20 cellular contexts compared by ENCODE assay signal in genomic region chrX:39226307-39226706, GRCh38.
DNase-seq lines count a peak whose midpoint lies in the region; FAIRE-seq and TF ChIP-seq lines count a peak whose summit lies in the region.
"Had no signal": no experiment of that assay in that cellular context is flagged by ENCODE, and none has a peak within 500 bp of the region (broad histone marks: within the 10 kb centered on the region; RNA-seq: fewer than 3 reads in every experiment).

No MANE protein-coding gene starts in this region.

- in situ Hi-C loops in mammary epithelial cell (cut with MboI; ENCODE audit: low sequenced_read_pairs in 2 of 2), result no loop called here

- POLR2A ChIA-PET in MCF 10A (lab: Yijun Ruan, JAX), result no interaction called here

- H3K27me3 ChIP-seq in mammary epithelial cell (ENCODE audit: insufficient read depth, low read length) (no peaks in the 10 kb centered on the region), bronchial epithelial cell (ENCODE audit: control insufficient read depth, insufficient read depth, low read length) (no peaks in the 10 kb centered on the region), uterus (no peaks in the 10 kb centered on the region)
- no peaks in the 10 kb centered on the region for H3K27me3 ChIP-seq in effector memory CD4-positive, alpha-beta T cell (replicated peaks; ENCODE audit: control insufficient read depth, insufficient read depth, low read length, poor library complexity, severe bottlenecking)
- H3K27me3 ChIP-seq: MG63 had no signal

- H3K4me2 ChIP-seq in mammary epithelial cell (ENCODE audit: insufficient read depth, low read depth, low read length), result no peak overlapping the region

- TF ChIP-seq POLR2A in uterus (IDR thresholded peaks at IDR 0.05), result no peak

- no peak overlapping the region for H3K27ac Mint-ChIP-seq in MCF 10A (ENCODE audit: low read depth, unreplicated experiment)
- peak overlapping the region; percentile 91 to 96 (median 95) for H3K27ac Mint-ChIP-seq in nephron
- H3K27ac Mint-ChIP-seq: CD8-positive, alpha-beta T cell had no signal

- no peak overlapping the region for H2AFZ ChIP-seq in mammary epithelial cell (ENCODE audit: low read depth, low read length)

- H3K4me3 Mint-ChIP-seq in MCF 10A (ENCODE audit: unreplicated experiment), result no peak overlapping the region
- no peak overlapping the region for H3K4me3 Mint-ChIP-seq in nephron
- H3K4me3 Mint-ChIP-seq: CD8-positive, alpha-beta T cell had no signal

- H3K27ac ChIP-seq in mammary epithelial cell (ENCODE audit: insufficient read depth, low read depth, low read length) (no peak overlapping the region), uterus (peak overlapping the region; percentile 26 to 53)
- no peak overlapping the region for H3K27ac ChIP-seq in effector memory CD4-positive, alpha-beta T cell (ENCODE audit: insufficient read depth, low read length, poor library complexity, severe bottlenecking)
- H3K27ac ChIP-seq: SK-N-MC had no signal

- intact Hi-C loops in MCF 10A (cut with micrococcal nuclease) (no loop called here), mammary epithelial cell (cut with micrococcal nuclease) (no loop called here), uterus (cut with DNase I; ENCODE audit: low total_unique reads) (no loop called here)

- DNase-seq in MCF 10A (ENCODE audit: unreplicated experiment), result peak; percentile 21
- DNase-seq in mammary epithelial cell, result no peak
- no peak for DNase-seq in bronchial epithelial cell (ENCODE audit: low read depth)
- DNase-seq in uterus, result peak; percentile 27
- DNase-seq in effector memory CD4-positive, alpha-beta T cell, result no peak
- DNase-seq in activated effector memory CD4-positive, alpha-beta T cell treated with Interleukin-2 at 50 U/mL for 16 hours, result no peak
- DNase-seq in stimulated activated CD4-positive, alpha-beta T cell treated with anti-CD3 and anti-CD28 coated beads, Interleukin-1b, Interleukin-23, amount 100 ng/mL, for 48 hours, result no peak
- DNase-seq: AML-193; C1 segment of cervical spinal cord; CD8-positive, alpha-beta T cell; IMR-90; MG63; NCI-H1048; NCI-H1436 treated with DMSO at 0.1 percent for 48 hours; NCI-H2029; SHP77 had no signal

- dilution Hi-C loops in mammary epithelial cell (cut with HindIII; ENCODE audit: low sequenced_read_pairs), result no loop called here

- H3K27me3 Mint-ChIP-seq in MCF 10A (ENCODE audit: insufficient read depth, unreplicated experiment) (peaks cover 70% of the 10 kb centered on the region), nephron (ENCODE audit: low read depth) (no peaks in the 10 kb centered on the region)

- peaks cover 9% of the 10 kb centered on the region for H3K4me1 Mint-ChIP-seq in MCF 10A (ENCODE audit: insufficient read depth, unreplicated experiment)
- H3K4me1 Mint-ChIP-seq in nephron, result peaks cover 47% of the 10 kb centered on the region

- TF ChIP-seq CTCF in MCF 10A (IDR thresholded peaks at IDR 0.05; ENCODE audit: unreplicated experiment), result no peak
- TF ChIP-seq CTCF in mammary epithelial cell (conservative IDR thresholded peaks at IDR 0.05 in 1 of 2, IDR thresholded peaks at IDR 0.05 in 1 of 2; ENCODE audit: extremely low read depth in 1 of 2, insufficient read depth in 1 of 2, low read depth in 1 of 2, low read length in 2 of 2), result no peak
- TF ChIP-seq CTCF in bronchial epithelial cell (IDR thresholded peaks at IDR 0.05; ENCODE audit: insufficient read depth, low read length, severe bottlenecking), result no peak
- no peak for TF ChIP-seq CTCF in nephron (IDR thresholded peaks at IDR 0.05; ENCODE audit: unreplicated experiment in 3 of 3)
- TF ChIP-seq CTCF in uterus (IDR thresholded peaks at IDR 0.05), result no peak

- 63% methylated on average over 5 of the region's 5 CpGs for whole genome bisulfite sequencing in mammary epithelial cell (ENCODE audit: low coverage, missing lambda C conversion rate)

- CTCF ChIA-PET in MCF 10A (lab: Yijun Ruan, JAX) (no interaction called here), mammary epithelial cell (lab: Charles Lee; ENCODE audit: low non-redundant PET) (no interaction called here)

- H3K9ac ChIP-seq in mammary epithelial cell (ENCODE audit: insufficient read depth, low read length), result no peak overlapping the region

- H3K36me3 ChIP-seq in mammary epithelial cell (ENCODE audit: insufficient read depth, low read length) (no peaks in the 10 kb centered on the region), bronchial epithelial cell (ENCODE audit: control insufficient read depth, insufficient read depth, low read length) (no peaks in the 10 kb centered on the region), uterus (no peaks in the 10 kb centered on the region)
- no peaks in the 10 kb centered on the region for H3K36me3 ChIP-seq in effector memory CD4-positive, alpha-beta T cell (ENCODE audit: control insufficient read depth, insufficient read depth, low read length)
- H3K36me3 ChIP-seq: MG63 had no signal

- no peaks in the 10 kb centered on the region for H3K4me1 ChIP-seq in mammary epithelial cell (ENCODE audit: insufficient read depth, low read length)
- H3K4me1 ChIP-seq in uterus, result no peaks in the 10 kb centered on the region
- no peaks in the 10 kb centered on the region for H3K4me1 ChIP-seq in effector memory CD4-positive, alpha-beta T cell (ENCODE audit: control insufficient read depth, insufficient read depth, low read length, poor library complexity, severe bottlenecking)

- no TSS peak for BruUV-seq in MCF 10A (replicated peaks; lab: Mats Ljungman, UMichigan)
- no TSS peak for BruUV-seq in mammary epithelial cell (replicated peaks; lab: Mats Ljungman, UMichigan)

- H4K20me1 ChIP-seq in mammary epithelial cell (ENCODE audit: insufficient read depth, low read length), result peaks cover 2% of the 10 kb centered on the region

- H3K9me3 ChIP-seq in mammary epithelial cell (replicated peaks; ENCODE audit: insufficient read depth, low read length) (no peaks in the 10 kb centered on the region), uterus (no peaks in the 10 kb centered on the region)
- H3K9me3 ChIP-seq in effector memory CD4-positive, alpha-beta T cell (ENCODE audit: control insufficient read depth, low read length), result no peaks in the 10 kb centered on the region
- H3K9me3 ChIP-seq: MG63 had no signal

- no peaks in the 10 kb centered on the region for H3K36me3 Mint-ChIP-seq in MCF 10A (ENCODE audit: insufficient read depth, unreplicated experiment)
- H3K36me3 Mint-ChIP-seq in nephron (ENCODE audit: low read depth), result no peaks in the 10 kb centered on the region
- H3K36me3 Mint-ChIP-seq: CD8-positive, alpha-beta T cell had no signal

- H3K9me3 Mint-ChIP-seq in MCF 10A (ENCODE audit: unreplicated experiment) (no peaks in the 10 kb centered on the region), nephron (peaks cover 5% of the 10 kb centered on the region)
- H3K9me3 Mint-ChIP-seq: CD8-positive, alpha-beta T cell had no signal

- peak; percentile 18 for FAIRE-seq in bronchial epithelial cell (lab: Jason Lieb, UNC)
- FAIRE-seq: GM12891, H1 had no signal

- no peak overlapping the region for H3K4me3 ChIP-seq in mammary epithelial cell (replicated peaks in 1 of 3; ENCODE audit: insufficient read depth in 1 of 3, low read depth in 2 of 3, low read length in 3 of 3)
- H3K4me3 ChIP-seq in bronchial epithelial cell (ENCODE audit: low read depth, low read length), result no peak overlapping the region
- no peak overlapping the region for H3K4me3 ChIP-seq in uterus
- no peak overlapping the region for H3K4me3 ChIP-seq in effector memory CD4-positive, alpha-beta T cell (ENCODE audit: insufficient read depth, low read depth, low read length, poor library complexity, severe bottlenecking)
- H3K4me3 ChIP-seq: MG63, SK-N-MC had no signal

- H3K79me2 ChIP-seq in mammary epithelial cell (ENCODE audit: insufficient read depth, low read length), result no peaks in the 10 kb centered on the region

Comparison
In these comparisons a context has a peak if more than half of its experiments do, and no peak if none do; other contexts are left out.
1. DNase-seq: peak in MCF 10A (single experiment) and uterus (2 of 2); none in mammary epithelial cell (single experiment), bronchial epithelial cell (single experiment), effector memory CD4-positive, alpha-beta T cell (0 of 3), activated effector memory CD4-positive, alpha-beta T cell treated with Interleukin-2 at 50 U/mL for 16 hours (single experiment) and stimulated activated CD4-positive, alpha-beta T cell treated with anti-CD3 and anti-CD28 coated beads, Interleukin-1b, Interleukin-23, amount 100 ng/mL, for 48 hours (single experiment).
2. H3K27ac ChIP-seq: peak in uterus (2 of 2); none in mammary epithelial cell (single experiment) and effector memory CD4-positive, alpha-beta T cell (single experiment).